8 cellular contexts compared by ENCODE assay signal in the genomic region with DNA sequence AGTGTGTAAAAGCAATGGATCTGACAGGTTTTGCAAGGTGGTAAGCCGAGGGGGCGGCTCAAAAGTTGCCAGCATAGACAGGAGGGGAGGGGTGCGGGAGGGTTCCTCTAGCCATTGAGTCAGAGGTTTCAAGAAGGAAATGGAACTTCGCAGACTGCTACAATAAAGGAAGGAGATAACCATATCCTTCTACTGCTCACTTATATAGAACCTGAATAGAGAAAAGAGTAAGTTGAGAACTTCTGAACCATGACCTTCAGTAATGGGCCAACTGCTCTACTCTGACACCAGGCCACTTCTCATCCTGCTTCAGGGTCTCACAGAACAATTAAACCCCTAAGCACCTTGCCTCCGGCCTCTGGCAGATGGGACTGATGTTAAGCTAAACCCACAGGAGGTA. TPM values are rescaled to one million over a fixed set of nuclear protein-coding genes. Genes with fewer than 3 reads are reported as not detected.
DNase-seq lines count a peak whose midpoint lies in the region; ATAC-seq, FAIRE-seq and TF ChIP-seq lines count a peak whose summit lies in the region.

No MANE protein-coding gene starts in this region.

- POLR2A ChIA-PET in A673 (lab: Charles Lee; ENCODE audit: low non-redundant PET), result no interaction called here

- CTCF ChIA-PET in A673 (lab: Charles Lee), result no interaction called here

- H3K9me3 Mint-ChIP-seq in activated T-cell treated with anti-CD3 and anti-CD28 coated beads, Interleukin-2, amount 50 U/mL, for 72 hours, result no peaks in the 10 kb centered on the region

- H3K4me1 ChIP-seq in A673 (ENCODE audit: insufficient read depth, low read length, poor library complexity, severe bottlenecking), result no peaks in the 10 kb centered on the region

- H3K27ac Mint-ChIP-seq in activated T-cell treated with anti-CD3 and anti-CD28 coated beads, Interleukin-2, amount 50 U/mL, for 72 hours, result no peak overlapping the region

- FAIRE-seq in HTR-8/SVneo (lab: Jason Lieb, UNC), result no peak

- no peaks in the 10 kb centered on the region for H3K36me3 ChIP-seq in A673 (ENCODE audit: insufficient read depth, low read length, poor library complexity, severe bottlenecking)

- intact Hi-C loops in A673 (cut with micrococcal nuclease; ENCODE audit: unreplicated experiment), result no loop called here

- no peaks in the 10 kb centered on the region for H3K36me3 Mint-ChIP-seq in activated T-cell treated with anti-CD3 and anti-CD28 coated beads, Interleukin-2, amount 50 U/mL, for 72 hours (ENCODE audit: insufficient read depth in 2 of 2)

- no peak for TF ChIP-seq CTCF in A673 (conservative IDR thresholded peaks at IDR 0.05; ENCODE audit: low read depth, low read length)

- H3K4me1 Mint-ChIP-seq in activated T-cell treated with anti-CD3 and anti-CD28 coated beads, Interleukin-2, amount 50 U/mL, for 72 hours (ENCODE audit: low read depth), result peaks cover 46% of the 10 kb centered on the region

- H3K4me3 Mint-ChIP-seq in activated T-cell treated with anti-CD3 and anti-CD28 coated beads, Interleukin-2, amount 50 U/mL, for 72 hours, result peak overlapping the region; percentile 47 to 68

- ATAC-seq in GM19324 (IDR thresholded peaks at IDR 0.05; ENCODE audit: low FRiP score, unreplicated experiment), result peak; percentile 52
- peak; percentile 66 for ATAC-seq in HG03139 (IDR thresholded peaks at IDR 0.05; ENCODE audit: unreplicated experiment)
- ATAC-seq in activated T-cell treated with anti-CD3 and anti-CD28 coated beads, Interleukin-2, amount 50 U/mL, for 72 hours (replicated peaks in 1 of 2), result peak; percentile 96 to 98

- H3K27me3 Mint-ChIP-seq in activated T-cell treated with anti-CD3 and anti-CD28 coated beads, Interleukin-2, amount 50 U/mL, for 72 hours (ENCODE audit: low read depth), result peaks cover 33% of the 10 kb centered on the region

- H3K27ac ChIP-seq in A673 (ENCODE audit: low read depth, low read length, poor library complexity, severe bottlenecking), result no peak overlapping the region

- no peak overlapping the region for H3K4me3 ChIP-seq in A673 (ENCODE audit: low read depth, low read length, poor library complexity, severe bottlenecking)

- H3K27me3 ChIP-seq in A673 (replicated peaks; ENCODE audit: insufficient read depth, low read depth, low read length, poor library complexity), result no peaks in the 10 kb centered on the region

- no peaks in the 10 kb centered on the region for H3K9me3 ChIP-seq in A673 (ENCODE audit: low read depth, low read length, poor library complexity, severe bottlenecking)

- DNase-seq in Ammon's horn (ENCODE audit: low spot score) (peak; percentile 42), DMS53 treated with DMSO at 0.1 percent for 48 hours (lab: John Stamatoyannopoulos, UW; ENCODE audit: unreplicated experiment) (no peak), HTR-8/SVneo (ENCODE audit: insufficient read length, low spot score) (no peak), A673 (ENCODE audit: low spot score) (no peak), OCI-M1 (lab: John Stamatoyannopoulos, UW) (no peak)
- DNase-seq in activated T-cell treated with anti-CD3 and anti-CD28 coated beads, Interleukin-2, amount 50 U/mL, for 72 hours, result peak; percentile 58 to 71

- BruUV-seq in A673 (replicated peaks; lab: Mats Ljungman, UMichigan), result no TSS peak

RNA-seq across cellular contexts. Expression of a gene that starts 26.3 kb away (rescaled TPM):
- 1 to 10 TPM; 3.1 to 3.2 TPM for total RNA-seq in activated T-cell treated with anti-CD3 and anti-CD28 coated beads, Interleukin-2, amount 50 U/mL, for 72 hours
- 0.90 and 2.4 TPM in 2 replicates for total RNA-seq in A673 (2021)

Comparison
In these comparisons a context has a peak if more than half of its experiments do, and no peak if none do; other contexts are left out.
1. DNase-seq: peak in Ammon's horn (single experiment) and activated T-cell treated with anti-CD3 and anti-CD28 coated beads, Interleukin-2, amount 50 U/mL, for 72 hours (2 of 2); none in DMS53 treated with DMSO at 0.1 percent for 48 hours (single experiment), HTR-8/SVneo (single experiment), A673 (single experiment) and OCI-M1 (single experiment).
2. Peak in every context shown above with its lines, with median percentiles within 50 percentile points of each other: ATAC-seq.